Comparison of ENCODE assay signal across 1 cellular context in genomic region chr9:112328545-112328944, GRCh38.
A peak's percentile ranks its signal among the peaks of the same experiment; 100 is the strongest.
TF ChIP-seq lines count a peak whose summit lies in the region.

No MANE protein-coding gene starts in this region.

TF ChIP-seq in HepG2, 621 proteins besides CTCF, POLR2A, EP300 and RAD21 (continues in another document):
- TF ChIP-seq KMT2A (CRISPR knock-in tag; IDR thresholded peaks at IDR 0.05), result 0 out of 2 replicates have a peak, but pooled peaks have one; percentile 27
- TF ChIP-seq PTBP1 (IDR thresholded peaks at IDR 0.05; ENCODE audit: low read depth, low read length, poor library complexity, severe bottlenecking), result no peak
- TF ChIP-seq BCL6 (CRISPR knock-in tag; IDR thresholded peaks at IDR 0.05), result no peak
- TF ChIP-seq GZF1 (CRISPR knock-in tag; IDR thresholded peaks at IDR 0.05), result no peak
- no peak for TF ChIP-seq E2F2 (CRISPR knock-in tag; IDR thresholded peaks at IDR 0.05; ENCODE audit: borderline replicate concordance)
- TF ChIP-seq ZNF670 (CRISPR knock-in tag; IDR thresholded peaks at IDR 0.05; ENCODE audit: borderline replicate concordance), result no peak
- no peak for TF ChIP-seq RFXANK (CRISPR knock-in tag; IDR thresholded peaks at IDR 0.05)
- peak; percentile 99 for TF ChIP-seq ZNF770 (CRISPR knock-in tag; IDR thresholded peaks at IDR 0.05)
- no peak for TF ChIP-seq SOX13 (IDR thresholded peaks at IDR 0.05)
- 0 out of 4 replicates have a peak, but pooled peaks of 1 of the 2 experiments have one; percentile 5 for TF ChIP-seq SOX13 (CRISPR knock-in tag; conservative IDR thresholded peaks at IDR 0.05 in 1 of 2, IDR thresholded peaks at IDR 0.05 in 1 of 2)
- TF ChIP-seq RFXAP (CRISPR knock-in tag; IDR thresholded peaks at IDR 0.05; ENCODE audit: borderline replicate concordance), result no peak
- no peak for TF ChIP-seq PHF5A (CRISPR knock-in tag; IDR thresholded peaks at IDR 0.05; ENCODE audit: low read depth, unreplicated experiment)
- no peak for TF ChIP-seq CBX5 (CRISPR knock-in tag; IDR thresholded peaks at IDR 0.05; ENCODE audit: borderline replicate concordance)
- no peak for TF ChIP-seq ZKSCAN8 (CRISPR knock-in tag; IDR thresholded peaks at IDR 0.05; ENCODE audit: borderline replicate concordance)
- TF ChIP-seq ZMYM4 (CRISPR knock-in tag; IDR thresholded peaks at IDR 0.05), result peak; percentile 56; the same call in 1 of the 2 replicates
- TF ChIP-seq, protein P1, sequence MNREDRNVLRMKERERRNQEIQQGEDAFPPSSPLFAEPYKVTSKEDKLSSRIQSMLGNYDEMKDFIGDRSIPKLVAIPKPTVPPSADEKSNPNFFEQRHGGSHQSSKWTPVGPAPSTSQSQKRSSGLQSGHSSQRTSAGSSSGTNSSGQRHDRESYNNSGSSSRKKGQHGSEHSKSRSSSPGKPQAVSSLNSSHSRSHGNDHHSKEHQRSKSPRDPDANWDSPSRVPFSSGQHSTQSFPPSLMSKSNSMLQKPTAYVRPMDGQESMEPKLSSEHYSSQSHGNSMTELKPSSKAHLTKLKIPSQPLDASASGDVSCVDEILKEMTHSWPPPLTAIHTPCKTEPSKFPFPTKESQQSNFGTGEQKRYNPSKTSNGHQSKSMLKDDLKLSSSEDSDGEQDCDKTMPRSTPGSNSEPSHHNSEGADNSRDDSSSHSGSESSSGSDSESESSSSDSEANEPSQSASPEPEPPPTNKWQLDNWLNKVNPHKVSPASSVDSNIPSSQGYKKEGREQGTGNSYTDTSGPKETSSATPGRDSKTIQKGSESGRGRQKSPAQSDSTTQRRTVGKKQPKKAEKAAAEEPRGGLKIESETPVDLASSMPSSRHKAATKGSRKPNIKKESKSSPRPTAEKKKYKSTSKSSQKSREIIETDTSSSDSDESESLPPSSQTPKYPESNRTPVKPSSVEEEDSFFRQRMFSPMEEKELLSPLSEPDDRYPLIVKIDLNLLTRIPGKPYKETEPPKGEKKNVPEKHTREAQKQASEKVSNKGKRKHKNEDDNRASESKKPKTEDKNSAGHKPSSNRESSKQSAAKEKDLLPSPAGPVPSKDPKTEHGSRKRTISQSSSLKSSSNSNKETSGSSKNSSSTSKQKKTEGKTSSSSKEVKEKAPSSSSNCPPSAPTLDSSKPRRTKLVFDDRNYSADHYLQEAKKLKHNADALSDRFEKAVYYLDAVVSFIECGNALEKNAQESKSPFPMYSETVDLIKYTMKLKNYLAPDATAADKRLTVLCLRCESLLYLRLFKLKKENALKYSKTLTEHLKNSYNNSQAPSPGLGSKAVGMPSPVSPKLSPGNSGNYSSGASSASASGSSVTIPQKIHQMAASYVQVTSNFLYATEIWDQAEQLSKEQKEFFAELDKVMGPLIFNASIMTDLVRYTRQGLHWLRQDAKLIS (CRISPR knock-in tag; IDR thresholded peaks at IDR 0.05), result no peak
- TF ChIP-seq ZNF562 (CRISPR knock-in tag; IDR thresholded peaks at IDR 0.05; ENCODE audit: borderline replicate concordance), result no peak
- TF ChIP-seq ELF3 (CRISPR knock-in tag; IDR thresholded peaks at IDR 0.05), result peak; percentile 32; the same call in 1 of the 2 replicates
- no peak for TF ChIP-seq ZNF17 (CRISPR knock-in tag; IDR thresholded peaks at IDR 0.05)
- no peak for TF ChIP-seq ZNF605 (CRISPR knock-in tag; IDR thresholded peaks at IDR 0.05)
- no peak for TF ChIP-seq BRD4 (CRISPR knock-in tag; IDR thresholded peaks at IDR 0.05)
- TF ChIP-seq GMEB2 (CRISPR knock-in tag; IDR thresholded peaks at IDR 0.05; ENCODE audit: low read depth), result no peak
- TF ChIP-seq ZNF20 (CRISPR knock-in tag; IDR thresholded peaks at IDR 0.05), result no peak
- TF ChIP-seq RNF2 (conservative IDR thresholded peaks at IDR 0.05; ENCODE audit: low read depth), result no peak
- TF ChIP-seq KAT7 (CRISPR knock-in tag; IDR thresholded peaks at IDR 0.05; ENCODE audit: borderline replicate concordance), result no peak
- no peak for TF ChIP-seq NRL (CRISPR knock-in tag; IDR thresholded peaks at IDR 0.05; ENCODE audit: borderline replicate concordance)
- TF ChIP-seq, protein P2, sequence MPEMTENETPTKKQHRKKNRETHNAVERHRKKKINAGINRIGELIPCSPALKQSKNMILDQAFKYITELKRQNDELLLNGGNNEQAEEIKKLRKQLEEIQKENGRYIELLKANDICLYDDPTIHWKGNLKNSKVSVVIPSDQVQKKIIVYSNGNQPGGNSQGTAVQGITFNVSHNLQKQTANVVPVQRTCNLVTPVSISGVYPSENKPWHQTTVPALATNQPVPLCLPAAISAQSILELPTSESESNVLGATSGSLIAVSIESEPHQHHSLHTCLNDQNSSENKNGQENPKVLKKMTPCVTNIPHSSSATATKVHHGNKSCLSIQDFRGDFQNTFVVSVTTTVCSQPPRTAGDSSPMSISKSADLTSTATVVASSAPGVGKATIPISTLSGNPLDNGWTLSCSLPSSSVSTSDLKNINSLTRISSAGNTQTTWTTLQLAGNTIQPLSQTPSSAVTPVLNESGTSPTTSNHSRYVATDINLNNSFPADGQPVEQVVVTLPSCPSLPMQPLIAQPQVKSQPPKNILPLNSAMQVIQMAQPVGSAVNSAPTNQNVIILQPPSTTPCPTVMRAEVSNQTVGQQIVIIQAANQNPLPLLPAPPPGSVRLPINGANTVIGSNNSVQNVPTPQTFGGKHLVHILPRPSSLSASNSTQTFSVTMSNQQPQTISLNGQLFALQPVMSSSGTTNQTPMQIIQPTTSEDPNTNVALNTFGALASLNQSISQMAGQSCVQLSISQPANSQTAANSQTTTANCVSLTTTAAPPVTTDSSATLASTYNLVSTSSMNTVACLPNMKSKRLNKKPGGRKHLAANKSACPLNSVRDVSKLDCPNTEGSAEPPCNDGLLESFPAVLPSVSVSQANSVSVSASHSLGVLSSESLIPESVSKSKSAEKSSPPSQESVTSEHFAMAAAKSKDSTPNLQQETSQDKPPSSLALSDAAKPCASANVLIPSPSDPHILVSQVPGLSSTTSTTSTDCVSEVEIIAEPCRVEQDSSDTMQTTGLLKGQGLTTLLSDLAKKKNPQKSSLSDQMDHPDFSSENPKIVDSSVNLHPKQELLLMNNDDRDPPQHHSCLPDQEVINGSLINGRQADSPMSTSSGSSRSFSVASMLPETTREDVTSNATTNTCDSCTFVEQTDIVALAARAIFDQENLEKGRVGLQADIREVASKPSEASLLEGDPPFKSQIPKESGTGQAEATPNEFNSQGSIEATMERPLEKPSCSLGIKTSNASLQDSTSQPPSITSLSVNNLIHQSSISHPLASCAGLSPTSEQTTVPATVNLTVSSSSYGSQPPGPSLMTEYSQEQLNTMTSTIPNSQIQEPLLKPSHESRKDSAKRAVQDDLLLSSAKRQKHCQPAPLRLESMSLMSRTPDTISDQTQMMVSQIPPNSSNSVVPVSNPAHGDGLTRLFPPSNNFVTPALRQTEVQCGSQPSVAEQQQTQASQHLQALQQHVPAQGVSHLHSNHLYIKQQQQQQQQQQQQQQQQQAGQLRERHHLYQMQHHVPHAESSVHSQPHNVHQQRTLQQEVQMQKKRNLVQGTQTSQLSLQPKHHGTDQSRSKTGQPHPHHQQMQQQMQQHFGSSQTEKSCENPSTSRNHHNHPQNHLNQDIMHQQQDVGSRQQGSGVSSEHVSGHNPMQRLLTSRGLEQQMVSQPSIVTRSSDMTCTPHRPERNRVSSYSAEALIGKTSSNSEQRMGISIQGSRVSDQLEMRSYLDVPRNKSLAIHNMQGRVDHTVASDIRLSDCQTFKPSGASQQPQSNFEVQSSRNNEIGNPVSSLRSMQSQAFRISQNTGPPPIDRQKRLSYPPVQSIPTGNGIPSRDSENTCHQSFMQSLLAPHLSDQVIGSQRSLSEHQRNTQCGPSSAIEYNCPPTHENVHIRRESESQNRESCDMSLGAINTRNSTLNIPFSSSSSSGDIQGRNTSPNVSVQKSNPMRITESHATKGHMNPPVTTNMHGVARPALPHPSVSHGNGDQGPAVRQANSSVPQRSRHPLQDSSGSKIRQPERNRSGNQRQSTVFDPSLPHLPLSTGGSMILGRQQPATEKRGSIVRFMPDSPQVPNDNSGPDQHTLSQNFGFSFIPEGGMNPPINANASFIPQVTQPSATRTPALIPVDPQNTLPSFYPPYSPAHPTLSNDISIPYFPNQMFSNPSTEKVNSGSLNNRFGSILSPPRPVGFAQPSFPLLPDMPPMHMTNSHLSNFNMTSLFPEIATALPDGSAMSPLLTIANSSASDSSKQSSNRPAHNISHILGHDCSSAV (CRISPR knock-in tag; IDR thresholded peaks at IDR 0.05; ENCODE audit: borderline replicate concordance), result no peak
- no peak for TF ChIP-seq NR2F1 (CRISPR knock-in tag; IDR thresholded peaks at IDR 0.05)
- TF ChIP-seq MAFG (CRISPR knock-in tag; IDR thresholded peaks at IDR 0.05), result no peak
- no peak for TF ChIP-seq JUNB (CRISPR knock-in tag; IDR thresholded peaks at IDR 0.05; ENCODE audit: borderline replicate concordance)
- peak; percentile 8 for TF ChIP-seq TEAD3 (CRISPR knock-in tag; optimal IDR thresholded peaks at IDR 0.05; ENCODE audit: borderline replicate concordance)
- no peak for TF ChIP-seq ZNF556 (CRISPR knock-in tag; IDR thresholded peaks at IDR 0.05; ENCODE audit: borderline replicate concordance)
- no peak for TF ChIP-seq ZZZ3 (CRISPR knock-in tag; IDR thresholded peaks at IDR 0.05; ENCODE audit: borderline replicate concordance)
- TF ChIP-seq HNRNPL (IDR thresholded peaks at IDR 0.05; ENCODE audit: low read depth, low read length), result no peak
- TF ChIP-seq, protein P3, sequence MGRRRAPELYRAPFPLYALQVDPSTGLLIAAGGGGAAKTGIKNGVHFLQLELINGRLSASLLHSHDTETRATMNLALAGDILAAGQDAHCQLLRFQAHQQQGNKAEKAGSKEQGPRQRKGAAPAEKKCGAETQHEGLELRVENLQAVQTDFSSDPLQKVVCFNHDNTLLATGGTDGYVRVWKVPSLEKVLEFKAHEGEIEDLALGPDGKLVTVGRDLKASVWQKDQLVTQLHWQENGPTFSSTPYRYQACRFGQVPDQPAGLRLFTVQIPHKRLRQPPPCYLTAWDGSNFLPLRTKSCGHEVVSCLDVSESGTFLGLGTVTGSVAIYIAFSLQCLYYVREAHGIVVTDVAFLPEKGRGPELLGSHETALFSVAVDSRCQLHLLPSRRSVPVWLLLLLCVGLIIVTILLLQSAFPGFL (CRISPR knock-in tag; IDR thresholded peaks at IDR 0.05), result no peak
- TF ChIP-seq REXO4 (CRISPR knock-in tag; IDR thresholded peaks at IDR 0.05; ENCODE audit: borderline replicate concordance), result no peak
- no peak for TF ChIP-seq FOXA1 (IDR thresholded peaks at IDR 0.05)
- 0 out of 2 replicates have a peak, but pooled peaks have one; percentile 15 for TF ChIP-seq FOXA1 (CRISPR knock-in tag; IDR thresholded peaks at IDR 0.05)
- TF ChIP-seq RFX5 (IDR thresholded peaks at IDR 0.05; ENCODE audit: low read depth, low read length), result no peak
- TF ChIP-seq CHCHD3 (CRISPR knock-in tag; IDR thresholded peaks at IDR 0.05), result no peak
